25 cellular contexts compared by ENCODE assay signal in genomic region chr4:2333916-2334644, GRCh38.
DNase-seq lines count a peak whose midpoint lies in the region; ATAC-seq, FAIRE-seq and TF ChIP-seq lines count a peak whose summit lies in the region.
"Had no signal": no experiment of that assay in that cellular context is flagged by ENCODE, and none has a peak within 500 bp of the region (broad histone marks: within the 10 kb centered on the region; RNA-seq: fewer than 3 reads in every experiment).

No MANE protein-coding gene starts in this region.

- FAIRE-seq in GM19239 (lab: Jason Lieb, UNC): no peak
- FAIRE-seq: G401.6, H54 had no signal

- H4K20me1 ChIP-seq in osteoblast (ENCODE audit: insufficient read depth, low read length): no peaks in the 10 kb centered on the region

- H3K4me1 ChIP-seq in HEK293 (ENCODE audit: control insufficient read depth, insufficient read depth, low read length) (peaks cover 6% of the 10 kb centered on the region), osteoblast (ENCODE audit: insufficient read depth, low read length) (peaks cover 14% of the 10 kb centered on the region)
- H3K4me1 ChIP-seq: sigmoid colon, tibial nerve had no signal

- H3K4me2 ChIP-seq in osteoblast (ENCODE audit: insufficient read depth, low read length): no peak overlapping the region

- H3K36me3 ChIP-seq in HEK293 (ENCODE audit: control insufficient read depth in 2 of 2, insufficient read depth in 1 of 2, low read length in 2 of 2): no peaks in the 10 kb centered on the region
- no peaks in the 10 kb centered on the region for H3K36me3 ChIP-seq in osteoblast (ENCODE audit: insufficient read depth, low read length)
- H3K36me3 ChIP-seq: cardiac muscle cell, sigmoid colon, SJSA1 had no signal

- no peak overlapping the region for H3K4me3 Mint-ChIP-seq in endothelial cell (ENCODE audit: unreplicated experiment)
- H3K4me3 Mint-ChIP-seq: activated CD4-positive, alpha-beta T cell treated with anti-CD3 and anti-CD28 coated beads for 36 hours; activated naive CD4-positive, alpha-beta T cell treated with anti-CD3 and anti-CD28 coated beads, Interleukin-2, amount 50 U/mL, for 24 hours; CD4-positive, alpha-beta T cell; naive thymus-derived CD4-positive, alpha-beta T cell; stimulated activated naive CD8-positive, alpha-beta T cell treated with anti-CD3 and anti-CD28 coated beads, Interleukin-15, Interleukin-2, amounts not matched to agents 100 ng/mL and 50 ng/mL, for 24 hours; T-helper 1 cell treated with Interleukin-12 subunit alpha and Interleukin-12 subunit beta and Interleukin-4 antibody, amounts not matched to agents 30 μg/mL and 1 μg/mL, for 36 hours had no signal

- peaks cover 5% of the 10 kb centered on the region for H3K27me3 Mint-ChIP-seq in endothelial cell (ENCODE audit: unreplicated experiment)
- H3K27me3 Mint-ChIP-seq: activated CD4-positive, alpha-beta T cell treated with anti-CD3 and anti-CD28 coated beads for 36 hours; activated naive CD4-positive, alpha-beta T cell treated with anti-CD3 and anti-CD28 coated beads, Interleukin-2, amount 50 U/mL, for 24 hours; CD4-positive, alpha-beta T cell; stimulated activated naive CD8-positive, alpha-beta T cell treated with anti-CD3 and anti-CD28 coated beads, Interleukin-15, Interleukin-2, amounts not matched to agents 100 ng/mL and 50 ng/mL, for 24 hours had no signal

- peaks cover 6% of the 10 kb centered on the region for H3K36me3 Mint-ChIP-seq in endothelial cell (ENCODE audit: low read depth, unreplicated experiment)

- TF ChIP-seq CTCF in GM20000 (IDR thresholded peaks at IDR 0.05; ENCODE audit: extremely low read depth, missing control alignments) (no peak), HEK293 (tag by site-specific recombination; IDR thresholded peaks at IDR 0.05) (no peak), endothelial cell (IDR thresholded peaks at IDR 0.05; ENCODE audit: unreplicated experiment) (no peak), osteoblast (IDR thresholded peaks at IDR 0.05; ENCODE audit: extremely low read depth, low read depth, low read length) (no peak)

- H3K4me3 ChIP-seq in HEK293 (ENCODE audit: low read depth, low read length) (no peak overlapping the region), osteoblast (ENCODE audit: insufficient read depth, low read length) (no peak overlapping the region)
- H3K4me3 ChIP-seq: cardiac muscle cell, sigmoid colon, SJSA1, tibial nerve had no signal

- no peak overlapping the region for H2AFZ ChIP-seq in osteoblast (ENCODE audit: low read length)

- no peak for ATAC-seq in GM21390 (IDR thresholded peaks at IDR 0.05; ENCODE audit: unreplicated experiment)
- ATAC-seq: activated CD4-positive, alpha-beta T cell treated with anti-CD3 and anti-CD28 coated beads for 36 hours had no signal

- CTCF ChIA-PET in HEK293 (lab: Yijun Ruan, JAX): no interaction called here

- POLR2A ChIA-PET in HEK293 (lab: Yijun Ruan, JAX): no interaction called here

- peaks cover 4% of the 10 kb centered on the region for H3K4me1 Mint-ChIP-seq in endothelial cell (ENCODE audit: unreplicated experiment)
- H3K4me1 Mint-ChIP-seq: activated CD4-positive, alpha-beta T cell treated with anti-CD3 and anti-CD28 coated beads for 36 hours; activated naive CD4-positive, alpha-beta T cell treated with anti-CD3 and anti-CD28 coated beads, Interleukin-2, amount 50 U/mL, for 24 hours had no signal

- H3K9me3 ChIP-seq in HEK293 (ENCODE audit: control insufficient read depth, insufficient read depth, low read depth, low read length) (no peaks in the 10 kb centered on the region), osteoblast (ENCODE audit: low read depth, low read length) (no peaks in the 10 kb centered on the region)
- H3K9me3 ChIP-seq: SJSA1 had no signal

- no peaks in the 10 kb centered on the region for H3K79me2 ChIP-seq in osteoblast (ENCODE audit: insufficient read depth, low read length)

- H3K27ac ChIP-seq in HEK293 (ENCODE audit: extremely low read depth, low read depth, low read length): no peak overlapping the region
- H3K27ac ChIP-seq in osteoblast (ENCODE audit: low read depth, low read length): no peak overlapping the region
- H3K27ac ChIP-seq: cardiac muscle cell, sigmoid colon, SJSA1, tibial nerve had no signal

- no peaks in the 10 kb centered on the region for H3K27me3 ChIP-seq in osteoblast (ENCODE audit: insufficient read depth, low read length)
- H3K27me3 ChIP-seq: cardiac muscle cell, sigmoid colon, SJSA1, tibial nerve had no signal

- no peaks in the 10 kb centered on the region for H3K9me3 Mint-ChIP-seq in endothelial cell (ENCODE audit: unreplicated experiment)
- H3K9me3 Mint-ChIP-seq: CD4-positive, alpha-beta T cell had no signal

- peak; percentile 23 for DNase-seq in GM20000 (ENCODE audit: low spot score)
- peak; percentile 2 for DNase-seq in endothelial cell (ENCODE audit: low spot score)
- DNase-seq in osteoblast (ENCODE audit: insufficient read length, low spot score, missing footprints): peak; percentile 88
- no peak for DNase-seq in T-helper 9 cell
- DNase-seq in posterior cingulate gyrus: no peak
- DNase-seq in GM19239 (ENCODE audit: insufficient read length, low spot score): no peak
- DNase-seq: activated CD4-positive, alpha-beta T cell treated with anti-CD3 and anti-CD28 coated beads for 36 hours; anterior cingulate cortex; CD4-positive, alpha-beta T cell; naive thymus-derived CD4-positive, alpha-beta T cell; NCI-H1048; NCI-H187 treated with DMSO at 0.1 percent for 48 hours; NCI-H69; sigmoid colon; stimulated activated CD4-positive, alpha-beta T cell treated with anti-CD3 and anti-CD28 coated beads, Interleukin-15, amount 100 ng/mL, for 24 hours had no signal

- H3K27ac Mint-ChIP-seq in endothelial cell (ENCODE audit: unreplicated experiment): no peak overlapping the region
- H3K27ac Mint-ChIP-seq: activated CD4-positive, alpha-beta T cell treated with anti-CD3 and anti-CD28 coated beads for 36 hours; activated naive CD4-positive, alpha-beta T cell treated with anti-CD3 and anti-CD28 coated beads, Interleukin-2, amount 50 U/mL, for 24 hours; CD4-positive, alpha-beta T cell; stimulated activated naive CD8-positive, alpha-beta T cell treated with anti-CD3 and anti-CD28 coated beads, Interleukin-15, Interleukin-2, amounts not matched to agents 100 ng/mL and 50 ng/mL, for 24 hours; T-helper 1 cell treated with Interleukin-12 subunit alpha and Interleukin-12 subunit beta and Interleukin-4 antibody, amounts not matched to agents 30 μg/mL and 1 μg/mL, for 36 hours had no signal

- intact Hi-C loops in posterior cingulate gyrus (cut with DNase I): no loop called here

TF ChIP-seq in HEK293, 187 proteins besides CTCF, POLR2A, EP300 and RAD21:
- 0 out of 2 replicates have a peak, but pooled peaks have one; percentile 10 for TF ChIP-seq GLIS2 (tag by site-specific recombination; IDR thresholded peaks at IDR 0.05)
- TF ChIP-seq, protein P1, sequence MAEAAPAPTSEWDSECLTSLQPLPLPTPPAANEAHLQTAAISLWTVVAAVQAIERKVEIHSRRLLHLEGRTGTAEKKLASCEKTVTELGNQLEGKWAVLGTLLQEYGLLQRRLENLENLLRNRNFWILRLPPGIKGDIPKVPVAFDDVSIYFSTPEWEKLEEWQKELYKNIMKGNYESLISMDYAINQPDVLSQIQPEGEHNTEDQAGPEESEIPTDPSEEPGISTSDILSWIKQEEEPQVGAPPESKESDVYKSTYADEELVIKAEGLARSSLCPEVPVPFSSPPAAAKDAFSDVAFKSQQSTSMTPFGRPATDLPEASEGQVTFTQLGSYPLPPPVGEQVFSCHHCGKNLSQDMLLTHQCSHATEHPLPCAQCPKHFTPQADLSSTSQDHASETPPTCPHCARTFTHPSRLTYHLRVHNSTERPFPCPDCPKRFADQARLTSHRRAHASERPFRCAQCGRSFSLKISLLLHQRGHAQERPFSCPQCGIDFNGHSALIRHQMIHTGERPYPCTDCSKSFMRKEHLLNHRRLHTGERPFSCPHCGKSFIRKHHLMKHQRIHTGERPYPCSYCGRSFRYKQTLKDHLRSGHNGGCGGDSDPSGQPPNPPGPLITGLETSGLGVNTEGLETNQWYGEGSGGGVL (tag by site-specific recombination; IDR thresholded peaks at IDR 0.05): no peak
- TF ChIP-seq, protein P2, sequence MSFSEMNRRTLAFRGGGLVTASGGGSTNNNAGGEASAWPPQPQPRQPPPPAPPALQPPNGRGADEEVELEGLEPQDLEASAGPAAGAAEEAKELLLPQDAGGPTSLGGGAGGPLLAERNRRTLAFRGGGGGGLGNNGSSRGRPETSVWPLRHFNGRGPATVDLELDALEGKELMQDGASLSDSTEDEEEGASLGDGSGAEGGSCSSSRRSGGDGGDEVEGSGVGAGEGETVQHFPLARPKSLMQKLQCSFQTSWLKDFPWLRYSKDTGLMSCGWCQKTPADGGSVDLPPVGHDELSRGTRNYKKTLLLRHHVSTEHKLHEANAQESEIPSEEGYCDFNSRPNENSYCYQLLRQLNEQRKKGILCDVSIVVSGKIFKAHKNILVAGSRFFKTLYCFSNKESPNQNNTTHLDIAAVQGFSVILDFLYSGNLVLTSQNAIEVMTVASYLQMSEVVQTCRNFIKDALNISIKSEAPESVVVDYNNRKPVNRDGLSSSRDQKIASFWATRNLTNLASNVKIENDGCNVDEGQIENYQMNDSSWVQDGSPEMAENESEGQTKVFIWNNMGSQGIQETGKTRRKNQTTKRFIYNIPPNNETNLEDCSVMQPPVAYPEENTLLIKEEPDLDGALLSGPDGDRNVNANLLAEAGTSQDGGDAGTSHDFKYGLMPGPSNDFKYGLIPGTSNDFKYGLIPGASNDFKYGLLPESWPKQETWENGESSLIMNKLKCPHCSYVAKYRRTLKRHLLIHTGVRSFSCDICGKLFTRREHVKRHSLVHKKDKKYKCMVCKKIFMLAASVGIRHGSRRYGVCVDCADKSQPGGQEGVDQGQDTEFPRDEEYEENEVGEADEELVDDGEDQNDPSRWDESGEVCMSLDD (tag by site-specific recombination; IDR thresholded peaks at IDR 0.05): 0 out of 2 replicates have a peak, but pooled peaks have one; percentile 36

Comparison
In these comparisons a context has a peak if more than half of its experiments do, and no peak if none do; other contexts are left out.
1. DNase-seq: peak in GM20000 (single experiment), endothelial cell (single experiment) and osteoblast (single experiment); none in T-helper 9 cell (single experiment), posterior cingulate gyrus (0 of 10) and GM19239 (single experiment).